5 cellular contexts compared by ENCODE assay signal in the genomic region with DNA sequence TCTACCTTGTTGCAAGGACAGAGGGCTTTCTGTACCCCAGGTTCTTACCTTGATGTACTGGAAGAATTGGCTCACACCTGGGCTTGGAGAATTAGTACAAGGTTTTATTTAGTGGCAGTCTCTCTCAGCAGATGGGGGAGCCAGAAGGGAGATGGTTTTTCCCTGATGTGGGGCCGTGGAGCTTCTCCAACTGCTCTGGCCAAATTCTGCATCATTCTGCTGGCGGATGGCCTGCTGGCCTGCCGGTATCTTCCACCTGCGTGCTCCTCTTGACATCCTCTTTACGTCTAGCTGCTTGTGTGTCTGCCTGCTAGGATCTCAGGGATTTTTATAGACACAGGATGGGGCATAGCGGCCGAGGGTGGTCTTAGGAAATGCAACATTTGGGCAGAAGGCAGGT.
A peak's percentile ranks its signal among the peaks of the same experiment; 100 is the strongest.
DNase-seq lines count a peak whose midpoint lies in the region; ATAC-seq, FAIRE-seq and TF ChIP-seq lines count a peak whose summit lies in the region.
"Not testable (repeated sequence)": the region's sequence is repeated elsewhere in the genome, so short reads cannot be mapped to it uniquely, and the experiment has no call there.

No MANE protein-coding gene starts in this region.

- H3K4ac ChIP-seq in mesendoderm (ENCODE audit: low read depth, low read length) = peak overlapping the region; percentile 20

- H4K5ac ChIP-seq in mesendoderm (ENCODE audit: low read length) = not testable (repeated sequence)

- H3K9me3 Mint-ChIP-seq in astrocyte (ENCODE audit: unreplicated experiment) = not testable (repeated sequence)

- ATAC-seq in Right ventricle myocardium superior (ENCODE audit: poor library complexity) = not testable (repeated sequence)

- not testable (repeated sequence) for H4K8ac ChIP-seq in mesendoderm (ENCODE audit: low read depth, low read length)

- peak overlapping the region; percentile 15 for H3K56ac ChIP-seq in mesendoderm (ENCODE audit: low read length)

- not testable (repeated sequence) for FAIRE-seq in astrocyte (lab: Jason Lieb, UNC)

- H3K27ac ChIP-seq in astrocyte (ENCODE audit: low read depth, low read length); mesendoderm (ENCODE audit: low read depth, low read length): not testable (repeated sequence)

- TF ChIP-seq CTCF in astrocyte (IDR thresholded peaks at IDR 0.05; ENCODE audit: insufficient read depth, low read depth, low read length) = not testable (repeated sequence)

- not testable (repeated sequence) for H3K4me3 ChIP-seq in astrocyte (ENCODE audit: insufficient read depth, low read depth, low read length); mesendoderm (ENCODE audit: low read length)

- DNase-seq in G401 (ENCODE audit: low spot score) (peak; percentile 88), cerebellar nuclear complex (lab: John Stamatoyannopoulos, UW) (peak; percentile 40 to 75), Right ventricle myocardium superior (peak; percentile 12)
- not testable (repeated sequence) for DNase-seq in astrocyte (ENCODE audit: low read depth); mesendoderm

- H2BK15ac ChIP-seq in mesendoderm (replicated peaks; ENCODE audit: low read depth) = not testable (repeated sequence)

- H3K36me3 ChIP-seq in astrocyte (ENCODE audit: insufficient read depth, low read length); mesendoderm (ENCODE audit: control insufficient read depth, insufficient read depth, low read length): not testable (repeated sequence)

- H3K27ac Mint-ChIP-seq in astrocyte (ENCODE audit: unreplicated experiment) = peak overlapping the region; percentile 68

- H3K27me3 Mint-ChIP-seq in astrocyte (ENCODE audit: low read depth, unreplicated experiment) = not testable (repeated sequence)

- not testable (repeated sequence) for H2AFZ ChIP-seq in astrocyte (ENCODE audit: low read depth, low read length)

- H2BK120ac ChIP-seq in mesendoderm (ENCODE audit: low read depth, low read length) = not testable (repeated sequence)

- H3K4me1 ChIP-seq in astrocyte (ENCODE audit: insufficient read depth, low read length); mesendoderm (ENCODE audit: control insufficient read depth, low read depth, low read length): not testable (repeated sequence)

- H2AK5ac ChIP-seq in mesendoderm (ENCODE audit: low read length) = not testable (repeated sequence)

- not testable (repeated sequence) for H3K9ac ChIP-seq in astrocyte (ENCODE audit: low read length); mesendoderm (ENCODE audit: low read length)

- H3K4me3 Mint-ChIP-seq in astrocyte (ENCODE audit: unreplicated experiment) = not testable (repeated sequence)

- H2BK5ac ChIP-seq in mesendoderm (ENCODE audit: low read length) = not testable (repeated sequence)

- H3K18ac ChIP-seq in mesendoderm (ENCODE audit: low read length) = peak overlapping the region; percentile 2

- not testable (repeated sequence) for H3K4me2 ChIP-seq in astrocyte (ENCODE audit: low read length); mesendoderm (ENCODE audit: low read length)

- peaks cover 23% of the 10 kb centered on the region for H3K4me1 Mint-ChIP-seq in astrocyte (ENCODE audit: low read depth, unreplicated experiment)

- no CpG with 5 or more reads among the region's 7 CpGs for WGBS in mesendoderm (ENCODE audit: extremely low coverage, insufficient coverage, low lambda C conversion rate)

- intact Hi-C loops in Right ventricle myocardium superior (cut with DNase I) = not testable (repeated sequence)

- not testable (repeated sequence) for H3K9me3 ChIP-seq in astrocyte (ENCODE audit: insufficient read depth, low read depth, low read length)

- H3K27me3 ChIP-seq in astrocyte (ENCODE audit: insufficient read depth, low read length); mesendoderm (ENCODE audit: insufficient read depth, low read length, poor library complexity): not testable (repeated sequence)

- not testable (repeated sequence) for H3K79me1 ChIP-seq in mesendoderm (ENCODE audit: low read length)

- in situ Hi-C loops in G401 (cut with HindIII; ENCODE audit: low sequenced_read_pairs) = not testable (repeated sequence)

- H3K79me2 ChIP-seq in astrocyte (ENCODE audit: insufficient read depth, low read length); mesendoderm (ENCODE audit: control insufficient read depth, insufficient read depth, low read length): not testable (repeated sequence)

- H3K36me3 Mint-ChIP-seq in astrocyte (ENCODE audit: low read depth, unreplicated experiment) = not testable (repeated sequence)

- not testable (repeated sequence) for H4K20me1 ChIP-seq in astrocyte (ENCODE audit: insufficient read depth, low read length)

- not testable (repeated sequence) for H3K23ac ChIP-seq in mesendoderm (ENCODE audit: low read length)
